20 cellular contexts compared by ENCODE assay signal in the genomic region with DNA sequence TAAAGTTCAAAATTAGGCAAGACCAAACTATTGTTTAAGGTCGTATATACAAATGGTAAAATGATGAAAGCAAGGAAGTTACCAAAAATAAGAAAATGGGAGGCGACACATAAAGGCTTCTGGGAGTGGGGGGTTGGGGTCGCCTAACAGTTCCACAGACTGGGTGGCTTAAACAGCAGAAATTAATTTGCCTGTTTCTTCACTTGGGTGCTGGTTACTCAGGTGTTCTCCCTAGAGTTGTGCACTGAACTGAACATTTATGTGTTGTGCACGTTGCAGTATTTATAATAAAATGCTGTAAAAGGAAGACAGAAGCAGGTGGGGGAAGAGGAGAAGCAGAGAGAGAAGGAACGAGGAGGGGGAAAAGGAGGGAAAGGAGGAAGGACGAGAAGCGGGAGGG. TPM values are rescaled to one million over a fixed set of nuclear protein-coding genes. Genes with fewer than 3 reads are reported as not detected.
A peak's percentile ranks its signal among the peaks of the same experiment; 100 is the strongest.
DNase-seq lines count a peak whose midpoint lies in the region; ATAC-seq and TF ChIP-seq lines count a peak whose summit lies in the region.
"Had no signal": no experiment of that assay in that cellular context is flagged by ENCODE, and none has a peak within 500 bp of the region (broad histone marks: within the 10 kb centered on the region; RNA-seq: fewer than 3 reads in every experiment).

No MANE protein-coding gene starts in this region.

- DNase-seq in NCI-H82 (lab: John Stamatoyannopoulos, UW) = peak; percentile 37
- no peak for DNase-seq in NCI-H82 treated with DMSO at 0.1 percent for 48 hours (lab: John Stamatoyannopoulos, UW; ENCODE audit: unreplicated experiment)
- no peak for DNase-seq in heart left ventricle
- no peak for DNase-seq in activated CD4-positive, alpha-beta T cell treated with anti-CD3 and anti-CD28 coated beads, Interleukin-2, amount 50 U/mL, for 4 hours
- no peak for DNase-seq in NCI-H1417 (lab: John Stamatoyannopoulos, UW)
- no peak for DNase-seq in superior temporal gyrus (ENCODE audit: extremely low spot score)
- DNase-seq: H9, KBM-7, NCI-H1092, NCI-H146, NCI-H2029, NCI-H510A treated with DMSO at 0.1 percent for 48 hours, NCI-H748 treated with DMSO at 0.1 percent for 48 hours, SIG-M5, SK-N-SH had no signal

- H3K4me1 ChIP-seq in OCI-LY1 (ENCODE audit: insufficient read depth, low read length, severe bottlenecking) (peaks cover 72% of the 10 kb centered on the region), heart left ventricle (peaks cover 0 to 7% (median 0%) of the 10 kb centered on the region in 12 donors)

- H2AFZ ChIP-seq in OCI-LY1 (ENCODE audit: low read length) = no peak overlapping the region
- H2AFZ ChIP-seq: PC-9 had no signal

- H4K20me1 ChIP-seq in OCI-LY1 (ENCODE audit: insufficient read depth, low read length) = no peaks in the 10 kb centered on the region

- H3K27ac Mint-ChIP-seq in dendritic cell treated with granulocyte-macrophage colony-stimulating factor and Interleukin-4, amounts not matched to agents 40 ng/mL and 50 ng/mL, for 4 days = peak overlapping the region; percentile 80

- no peak overlapping the region for H3K4me3 Mint-ChIP-seq in dendritic cell treated with granulocyte-macrophage colony-stimulating factor and Interleukin-4, amounts not matched to agents 40 ng/mL and 50 ng/mL, for 4 days
- H3K4me3 Mint-ChIP-seq: H9 had no signal

- peak overlapping the region; percentile 96 for H3K27ac ChIP-seq in OCI-LY1 (ENCODE audit: low read depth, low read length, poor library complexity, severe bottlenecking)
- no peak overlapping the region for H3K27ac ChIP-seq in heart left ventricle
- H3K27ac ChIP-seq: 22Rv1, PC-9 had no signal

- peaks cover 20% of the 10 kb centered on the region for H3K9me3 Mint-ChIP-seq in dendritic cell treated with granulocyte-macrophage colony-stimulating factor and Interleukin-4, amounts not matched to agents 40 ng/mL and 50 ng/mL, for 4 days

- no peaks in the 10 kb centered on the region for H3K79me2 ChIP-seq in OCI-LY1 (ENCODE audit: insufficient read depth, low read length)

- intact Hi-C loops in dendritic cell treated with granulocyte-macrophage colony-stimulating factor and Interleukin-4, amounts not matched to agents 40 ng/mL and 50 ng/mL, for 4 days (cut with micrococcal nuclease) = no loop called here
- intact Hi-C loops in heart left ventricle (cut with DNase I) = no loop called here

- no peaks in the 10 kb centered on the region for H3F3A ChIP-seq in OCI-LY1 (ENCODE audit: insufficient read depth, low read length)

- no peaks in the 10 kb centered on the region for H3K27me3 ChIP-seq in OCI-LY1 (ENCODE audit: insufficient read depth, low read length)
- H3K27me3 ChIP-seq in heart left ventricle = no peaks in the 10 kb centered on the region

- no peaks in the 10 kb centered on the region for H3K9me3 ChIP-seq in OCI-LY1 (ENCODE audit: low read length)
- peaks cover 0 to 4% (median 0%) of the 10 kb centered on the region in 12 donors for H3K9me3 ChIP-seq in heart left ventricle
- H3K9me3 ChIP-seq: SK-N-SH had no signal

- H3K4me1 Mint-ChIP-seq in dendritic cell treated with granulocyte-macrophage colony-stimulating factor and Interleukin-4, amounts not matched to agents 40 ng/mL and 50 ng/mL, for 4 days (ENCODE audit: low read depth) = peaks cover 21% of the 10 kb centered on the region

- no peak for ATAC-seq in heart left ventricle

- H3K4me3 ChIP-seq in OCI-LY1 (ENCODE audit: low read depth, low read length, poor library complexity, severe bottlenecking) (no peak overlapping the region), heart left ventricle (no peak overlapping the region)
- H3K4me3 ChIP-seq: PC-9 had no signal

- no peak for TF ChIP-seq CTCF in OCI-LY1 (IDR thresholded peaks at IDR 0.05; ENCODE audit: low read length)
- no peak for TF ChIP-seq CTCF in heart left ventricle (IDR thresholded peaks at IDR 0.05)

- WGBS in heart left ventricle, 4 donors = 70 to 76% (median 72%) methylated on average over 7 of the region's 7 CpGs

- no peaks in the 10 kb centered on the region for H3K36me3 ChIP-seq in OCI-LY1 (ENCODE audit: insufficient read depth, low read length)
- H3K36me3 ChIP-seq in heart left ventricle = no peaks in the 10 kb centered on the region

- no peaks in the 10 kb centered on the region for H3K9me2 ChIP-seq in OCI-LY1 (ENCODE audit: low read depth, low read length)
- H3K9me2 ChIP-seq: SK-N-SH had no signal

- TF ChIP-seq POLR2A in heart left ventricle (IDR thresholded peaks at IDR 0.05) = no peak

- peak overlapping the region; percentile 3; the same call in 1 of the 2 replicates for H3K4me2 ChIP-seq in OCI-LY1 (ENCODE audit: low read length)
- H3K4me2 ChIP-seq: PC-9, SK-N-SH had no signal

- no peaks in the 10 kb centered on the region for H3K27me3 Mint-ChIP-seq in dendritic cell treated with granulocyte-macrophage colony-stimulating factor and Interleukin-4, amounts not matched to agents 40 ng/mL and 50 ng/mL, for 4 days

- H3K9ac ChIP-seq in OCI-LY1 (ENCODE audit: low read length) = no peak overlapping the region; the same call in 1 of the 2 replicates
- H3K9ac ChIP-seq: SK-N-SH had no signal

- peaks cover 7% of the 10 kb centered on the region for H3K36me3 Mint-ChIP-seq in dendritic cell treated with granulocyte-macrophage colony-stimulating factor and Interleukin-4, amounts not matched to agents 40 ng/mL and 50 ng/mL, for 4 days (ENCODE audit: low read depth)

RNA-seq across cellular contexts. Expression of a gene that starts 10.5 kb away (rescaled TPM):
- total RNA-seq in heart left ventricle = not detected
- polyA plus RNA-seq in heart left ventricle = not detected
- total RNA-seq: H9, HT-29, PC-9 had no signal
- polyA plus RNA-seq: SK-N-SH had no signal

RNA-seq across cellular contexts. Expression of a gene that starts 25.0 kb away (rescaled TPM):
- total RNA-seq in heart left ventricle = under 1 TPM in 7 of 9 donors, not detected in 2; 0.07 to 0.27 (median 0.18) TPM
- under 1 TPM; 0.23 to 0.26 TPM for polyA plus RNA-seq in heart left ventricle
